In the genomic region with DNA sequence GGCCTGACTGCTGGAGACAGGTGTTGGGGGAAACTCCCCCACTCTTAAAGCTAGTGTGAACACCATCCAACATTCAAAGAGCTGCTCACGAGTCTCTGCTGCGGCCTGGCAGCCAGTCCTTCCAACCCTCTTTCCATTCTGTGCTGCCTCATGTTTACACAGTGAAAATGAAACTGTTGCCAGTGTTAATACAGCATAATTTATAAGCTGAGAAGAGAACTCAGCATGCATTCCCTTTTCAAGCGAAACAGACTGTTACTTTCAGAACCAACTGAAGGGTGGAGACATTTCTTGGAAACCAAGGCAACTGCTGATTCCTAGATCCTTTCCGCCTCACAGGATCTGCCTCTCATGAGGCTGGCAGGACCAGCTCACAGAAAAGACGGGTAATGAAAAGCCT, we compare ENCODE assay signal across 10 cellular contexts.
DNase-seq lines count a peak whose midpoint lies in the region; ATAC-seq and TF ChIP-seq lines count a peak whose summit lies in the region.
"Had no signal": no experiment of that assay in that cellular context is flagged by ENCODE, and none has a peak within 500 bp of the region (broad histone marks: within the 10 kb centered on the region; RNA-seq: fewer than 3 reads in every experiment).

No MANE protein-coding gene starts in this region.

- peak overlapping the region; percentile 20 to 75 (median 70) for H3K27ac ChIP-seq in esophagus squamous epithelium
- no peak overlapping the region for H3K27ac ChIP-seq in OCI-LY7 (ENCODE audit: low read depth, low read length, poor library complexity, severe bottlenecking)
- H3K27ac ChIP-seq in mesendoderm (ENCODE audit: low read depth, low read length) = no peak overlapping the region

- H3K9ac ChIP-seq in mesendoderm (ENCODE audit: low read length) = no peak overlapping the region

- H3K9me2 ChIP-seq in OCI-LY7 (ENCODE audit: insufficient read depth, low read length) = no peaks in the 10 kb centered on the region

- no peak overlapping the region for H3K4ac ChIP-seq in mesendoderm (ENCODE audit: low read depth, low read length)

- CTCF ChIA-PET in OCI-LY7 (lab: Charles Lee; ENCODE audit: unreplicated experiment) = no interaction called here

- no peak for ATAC-seq in GM21367 (IDR thresholded peaks at IDR 0.05; ENCODE audit: unreplicated experiment)
- ATAC-seq: effector memory CD8-positive, alpha-beta T cell had no signal

- H4K8ac ChIP-seq in mesendoderm (ENCODE audit: low read depth, low read length) = no peak overlapping the region

- H3K4me3 ChIP-seq in esophagus squamous epithelium (peak overlapping the region in 1 of 4 donors; percentile 26), OCI-LY7 (ENCODE audit: low read depth, low read length, poor library complexity, severe bottlenecking) (no peak overlapping the region), mesendoderm (ENCODE audit: low read length) (no peak overlapping the region)

- no peak for TF ChIP-seq POLR2A in esophagus squamous epithelium (IDR thresholded peaks at IDR 0.05)

- H3K23ac ChIP-seq in mesendoderm (ENCODE audit: low read length) = no peak overlapping the region

- no peak overlapping the region for H2AFZ ChIP-seq in OCI-LY7 (ENCODE audit: low read length)

- no peaks in the 10 kb centered on the region for H4K20me1 ChIP-seq in OCI-LY7 (ENCODE audit: insufficient read depth, low read length)

- DNase-seq in GM03348 (ENCODE audit: low spot score) (peak; percentile 17), NCI-H510A (lab: John Stamatoyannopoulos, UW) (peak; percentile 11), esophagus squamous epithelium (lab: John Stamatoyannopoulos, UW) (no peak), renal cortical epithelial cell (ENCODE audit: low read depth) (peak; percentile 39), OCI-LY7 (ENCODE audit: low spot score) (no peak), kidney glomerular epithelial cell (lab: John Stamatoyannopoulos, UW) (no peak), mesendoderm (no peak)
- DNase-seq: effector memory CD8-positive, alpha-beta T cell; stimulated activated CD4-positive, alpha-beta T cell treated with anti-CD3 and anti-CD28 coated beads, Interleukin-12 subunit alpha, Interleukin-12 subunit beta, amount 100 ng/mL, for 4 hours had no signal

- H3K79me2 ChIP-seq in OCI-LY7 (ENCODE audit: insufficient read depth, low read depth, low read length) (no peaks in the 10 kb centered on the region), mesendoderm (ENCODE audit: control insufficient read depth, insufficient read depth, low read length) (no peaks in the 10 kb centered on the region)

- H3K27me3 ChIP-seq in esophagus squamous epithelium = no peaks in the 10 kb centered on the region
- H3K27me3 ChIP-seq in mesendoderm (ENCODE audit: insufficient read depth, low read length, poor library complexity) = no peaks in the 10 kb centered on the region

- H3K18ac ChIP-seq in mesendoderm (ENCODE audit: low read length) = no peak overlapping the region

- no peaks in the 10 kb centered on the region for H3K9me3 ChIP-seq in esophagus squamous epithelium
- no peaks in the 10 kb centered on the region for H3K9me3 ChIP-seq in OCI-LY7 (ENCODE audit: low read length)

- intact Hi-C loops in esophagus squamous epithelium (cut with DNase I) (no loop called here), OCI-LY7 (cut with micrococcal nuclease; ENCODE audit: unreplicated experiment) (no loop called here)

- H3K4me2 ChIP-seq in OCI-LY7 (ENCODE audit: low read length) = no peak overlapping the region
- H3K4me2 ChIP-seq in mesendoderm (ENCODE audit: low read length) = no peak overlapping the region

- no peak for TF ChIP-seq CTCF in esophagus squamous epithelium (IDR thresholded peaks at IDR 0.05)
- no peak for TF ChIP-seq CTCF in OCI-LY7 (conservative IDR thresholded peaks at IDR 0.05; ENCODE audit: low read length)

- no peak overlapping the region for H4K5ac ChIP-seq in mesendoderm (ENCODE audit: low read length)

- H2AK5ac ChIP-seq in mesendoderm (ENCODE audit: low read length) = no peak overlapping the region

- H2BK15ac ChIP-seq in mesendoderm (replicated peaks; ENCODE audit: low read depth) = no peak overlapping the region

- H3K4me1 ChIP-seq in esophagus squamous epithelium (peaks cover 0 to 20% (median 3%) of the 10 kb centered on the region in 3 donors), OCI-LY7 (ENCODE audit: insufficient read depth, low read length, poor library complexity, severe bottlenecking) (no peaks in the 10 kb centered on the region), mesendoderm (ENCODE audit: control insufficient read depth, low read depth, low read length) (no peaks in the 10 kb centered on the region)

- WGBS in esophagus squamous epithelium, 2 donors = 14 to 35% methylated on average over 5 of the region's 5 CpGs
- no CpG with 5 or more reads among the region's 5 CpGs for WGBS in mesendoderm (ENCODE audit: extremely low coverage, insufficient coverage, low lambda C conversion rate)

- no TSS peak for BruUV-seq in OCI-LY7 (replicated peaks; lab: Mats Ljungman, UMichigan)

- no peak overlapping the region for H2BK5ac ChIP-seq in mesendoderm (ENCODE audit: low read length)

- no peak overlapping the region for H3K56ac ChIP-seq in mesendoderm (ENCODE audit: low read length)

- H3K36me3 ChIP-seq in esophagus squamous epithelium (no peaks in the 10 kb centered on the region), OCI-LY7 (ENCODE audit: insufficient read depth, low read length) (no peaks in the 10 kb centered on the region), mesendoderm (ENCODE audit: control insufficient read depth, insufficient read depth, low read length) (no peaks in the 10 kb centered on the region)

- POLR2A ChIA-PET in OCI-LY7 (lab: Charles Lee) = interaction anchor here (0.7 kb wide), 1 partner anchor 63 kb away, joined by 3 read pairs; no protein-coding TSS in a partner anchor

- H3K79me1 ChIP-seq in mesendoderm (ENCODE audit: low read length) = no peaks in the 10 kb centered on the region

- no peak overlapping the region for H2BK120ac ChIP-seq in mesendoderm (ENCODE audit: low read depth, low read length)

Comparison
In these comparisons a context has a peak if more than half of its experiments do, and no peak if none do; other contexts are left out.
1. DNase-seq: peak in GM03348 (single experiment), NCI-H510A (single experiment) and renal cortical epithelial cell (single experiment); none in esophagus squamous epithelium (single experiment), OCI-LY7 (single experiment), kidney glomerular epithelial cell (single experiment) and mesendoderm (single experiment).
2. H3K27ac ChIP-seq: peak in esophagus squamous epithelium (4 of 4); none in OCI-LY7 (single experiment) and mesendoderm (single experiment).